In genomic region chr6:90346729-90347128, GRCh38 we compare ENCODE assay signal across 25 cellular contexts.
"Had no signal": no experiment of that assay in that cellular context is flagged by ENCODE, and none has a peak within 500 bp of the region (broad histone marks: within the 10 kb centered on the region; RNA-seq: fewer than 3 reads in every experiment).

No MANE protein-coding gene starts in this region.

- DNase-seq: naive thymus-derived CD8-positive, alpha-beta T cell; nephron progenitor cell; occipital lobe; ovary; posterior cingulate gyrus; psoas muscle; right cardiac atrium; right lobe of liver; sigmoid colon; small intestine; stimulated activated CD4-positive, alpha-beta T cell treated with anti-CD3 and anti-CD28 coated beads, Interleukin-2, amount 100 ng/mL, for 48 hours; stimulated activated naive B cell treated with anti-CD40 and anti-IgM and Interleukin-4, amounts not matched to agents 10 μg/mL and 1 μg/mL and 100 μg/mL, for 72 hours; stimulated activated naive CD4-positive, alpha-beta T cell treated with Interleukin-2 at 50 U/mL for 16 hours; stomach; thyroid gland; trophoblast cell; upper lobe of left lung had no signal

- H2AFZ ChIP-seq: neural progenitor cell, parathyroid adenoma had no signal

- H3K4me3 Mint-ChIP-seq: naive thymus-derived CD8-positive, alpha-beta T cell; natural killer cell treated with Interleukin-12 subunit alpha and Interleukin-12 subunit beta and Interleukin-15 and Interleukin-18, amount 100 ng/mL, for 72 hours; nephron progenitor cell; neural progenitor cell; stimulated activated effector memory CD8-positive, alpha-beta T cell treated with anti-CD3 and anti-CD28 coated beads, Interleukin-12 subunit alpha, Interleukin-12 subunit beta, amount 100 ng/mL, for 72 hours; stimulated activated naive B cell treated with anti-CD40 and anti-IgM and Interleukin-4, amounts not matched to agents 10 μg/mL and 1 μg/mL and 100 μg/mL, for 72 hours had no signal

- H3K4me2 ChIP-seq: neural progenitor cell had no signal

- H3K27me3 Mint-ChIP-seq: naive thymus-derived CD8-positive, alpha-beta T cell; stimulated activated naive B cell treated with anti-CD40 and anti-IgM and Interleukin-4, amounts not matched to agents 10 μg/mL and 1 μg/mL and 100 μg/mL, for 72 hours had no signal

- H3K27ac Mint-ChIP-seq: natural killer cell treated with Interleukin-12 subunit alpha and Interleukin-12 subunit beta and Interleukin-15 and Interleukin-18, amount 100 ng/mL, for 72 hours; nephron progenitor cell; neural progenitor cell; progenitor cell of endocrine pancreas; stimulated activated naive B cell treated with anti-CD40 and anti-IgM and Interleukin-4, amounts not matched to agents 10 μg/mL and 1 μg/mL and 100 μg/mL, for 72 hours had no signal

- H3K27ac ChIP-seq: neural progenitor cell, ovary, parathyroid adenoma, psoas muscle, right lobe of liver, sigmoid colon, stomach, thoracic aorta, thyroid gland, tibial nerve, upper lobe of left lung, vagina had no signal

- H3K36me3 ChIP-seq: neural progenitor cell, ovary, right lobe of liver, sigmoid colon, stomach, thoracic aorta, thyroid gland, tibial nerve, upper lobe of left lung, vagina had no signal

- H3K36me3 Mint-ChIP-seq: natural killer cell treated with Interleukin-12 subunit alpha and Interleukin-12 subunit beta and Interleukin-15 and Interleukin-18, amount 100 ng/mL, for 72 hours; neural progenitor cell; stimulated activated effector memory CD8-positive, alpha-beta T cell treated with anti-CD3 and anti-CD28 coated beads, Interleukin-12 subunit alpha, Interleukin-12 subunit beta, amount 100 ng/mL, for 72 hours had no signal

- ATAC-seq: naive thymus-derived CD8-positive, alpha-beta T cell; psoas muscle; right cardiac atrium; right lobe of liver had no signal

- H3K4me3 ChIP-seq: neural progenitor cell, ovary, psoas muscle, right lobe of liver, sigmoid colon, stomach, thoracic aorta, thyroid gland, tibial nerve, upper lobe of left lung, vagina had no signal

- H3K9ac ChIP-seq: neural progenitor cell, parathyroid adenoma had no signal

- H3K9me3 ChIP-seq: ovary, psoas muscle, right lobe of liver, sigmoid colon, stomach, thoracic aorta, thyroid gland, tibial nerve, upper lobe of left lung, vagina had no signal

- H3K79me2 ChIP-seq: parathyroid adenoma had no signal

- H3K9me3 Mint-ChIP-seq: natural killer cell treated with Interleukin-12 subunit alpha and Interleukin-12 subunit beta and Interleukin-15 and Interleukin-18, amount 100 ng/mL, for 72 hours; neural progenitor cell; stimulated activated naive B cell treated with anti-CD40 and anti-IgM and Interleukin-4, amounts not matched to agents 10 μg/mL and 1 μg/mL and 100 μg/mL, for 72 hours had no signal

- H3K27me3 ChIP-seq: neural progenitor cell, ovary, right lobe of liver, sigmoid colon, thyroid gland, tibial nerve, upper lobe of left lung, vagina had no signal
